Comparison of ENCODE assay signal across 12 cellular contexts in genomic region chr2:218894168-218895157, GRCh38. TPM values are rescaled to one million over a fixed set of nuclear protein-coding genes. Genes with fewer than 3 reads are reported as not detected.
A peak's percentile ranks its signal among the peaks of the same experiment; 100 is the strongest.
DNase-seq lines count a peak whose midpoint lies in the region; ATAC-seq and TF ChIP-seq lines count a peak whose summit lies in the region.
"Had no signal": no experiment of that assay in that cellular context is flagged by ENCODE, and none has a peak within 500 bp of the region (broad histone marks: within the 10 kb centered on the region; RNA-seq: fewer than 3 reads in every experiment).

No MANE protein-coding gene starts in this region.

- no peaks in the 10 kb centered on the region for H3K79me2 ChIP-seq in GM23338 (replicated peaks; ENCODE audit: insufficient read depth)
- H3K79me2 ChIP-seq: parathyroid adenoma had no signal

- H3K4me2 ChIP-seq in GM23338 (0 out of 2 replicates have a peak overlapping the region, but pooled peaks have one; percentile 57), mesenchymal stem cell (ENCODE audit: low read length, poor library complexity, severe bottlenecking) (no peak overlapping the region)

- TF ChIP-seq CTCF in GM23338 (conservative IDR thresholded peaks at IDR 0.05; ENCODE audit: low read depth in 2 of 2) (no peak), mesothelial cell of epicardium (IDR thresholded peaks at IDR 0.05; ENCODE audit: unreplicated experiment) (no peak)

- no peaks in the 10 kb centered on the region for H3K79me1 ChIP-seq in mesenchymal stem cell (replicated peaks; ENCODE audit: low read length, poor library complexity, severe bottlenecking)

- H3K36me3 Mint-ChIP-seq in GM23338 (ENCODE audit: low read depth) (peaks cover 3% of the 10 kb centered on the region; the same call in 1 of the 3 replicates), mesothelial cell of epicardium (peaks cover 7% of the 10 kb centered on the region)
- H3K36me3 Mint-ChIP-seq in activated T-cell treated with anti-CD3 and anti-CD28 coated beads, Interleukin-2, amount 50 U/mL, for 4 hours (ENCODE audit: insufficient read depth): no peaks in the 10 kb centered on the region

- H3K4ac ChIP-seq in mesenchymal stem cell (ENCODE audit: low read depth in 1 of 2, low read length in 2 of 2): no peak overlapping the region

- H3K9me3 ChIP-seq in mesenchymal stem cell (ENCODE audit: control insufficient read depth, low read length): no peaks in the 10 kb centered on the region

- H3K27ac Mint-ChIP-seq in GM23338 (no peak overlapping the region), mesothelial cell of epicardium (peak overlapping the region; percentile 99)

- H3K27ac ChIP-seq in GM23338 (ENCODE audit: low read depth) (no peak overlapping the region), mesenchymal stem cell (ENCODE audit: low read length, poor library complexity, severe bottlenecking) (no peak overlapping the region)
- H3K27ac ChIP-seq: parathyroid adenoma had no signal

- H2BK12ac ChIP-seq in mesenchymal stem cell (ENCODE audit: low read length in 2 of 2): no peak overlapping the region

- H2AK5ac ChIP-seq in mesenchymal stem cell (ENCODE audit: low read length, severe bottlenecking): no peak overlapping the region

- H3K27me3 Mint-ChIP-seq in GM23338 (ENCODE audit: insufficient read depth, low read depth, poor library complexity) (peaks cover 99% of the 10 kb centered on the region), mesothelial cell of epicardium (ENCODE audit: low read depth) (peaks cover 63% of the 10 kb centered on the region)
- peaks cover 6% of the 10 kb centered on the region for H3K27me3 Mint-ChIP-seq in activated T-cell treated with anti-CD3 and anti-CD28 coated beads, Interleukin-2, amount 50 U/mL, for 4 hours (ENCODE audit: low read depth)

- H4K91ac ChIP-seq in mesenchymal stem cell (ENCODE audit: low read length): no peak overlapping the region

- H2AFZ ChIP-seq in GM23338 (no peak overlapping the region), mesenchymal stem cell (ENCODE audit: low read depth, low read length) (no peak overlapping the region)
- H2AFZ ChIP-seq: parathyroid adenoma had no signal

- H3K9ac ChIP-seq in mesenchymal stem cell (ENCODE audit: low read length): no peak overlapping the region
- H3K9ac ChIP-seq: parathyroid adenoma had no signal

- H3K27me3 ChIP-seq in GM23338 (ENCODE audit: insufficient read depth) (peaks cover 100% of the 10 kb centered on the region), mesenchymal stem cell (ENCODE audit: control insufficient read depth in 1 of 2, insufficient read depth in 1 of 2, low read length in 2 of 2) (peaks cover 97 to 98% of the 10 kb centered on the region in 2 experiments)

- no peak overlapping the region for H2BK120ac ChIP-seq in mesenchymal stem cell (ENCODE audit: low read depth, low read length)

- no peak overlapping the region for H3K18ac ChIP-seq in mesenchymal stem cell (ENCODE audit: low read depth in 1 of 2, low read length in 2 of 2)

- DNase-seq in COR-L47 (lab: John Stamatoyannopoulos, UW): peak; percentile 28
- DNase-seq in GM23338 (ENCODE audit: low spot score): no peak
- no peak for DNase-seq in activated T-cell treated with anti-CD3 and anti-CD28 coated beads, Interleukin-2, amount 50 U/mL, for 4 hours
- DNase-seq in mesothelial cell of epicardium (ENCODE audit: low spot score in 2 of 2, unreplicated experiment in 2 of 2): no peak
- DNase-seq in SIG-M5 (lab: John Stamatoyannopoulos, UW): no peak
- DNase-seq in mesenchymal stem cell: no peak
- DNase-seq in germinal center (ENCODE audit: low spot score): no peak
- DNase-seq in Ammon's horn (ENCODE audit: low spot score): no peak
- DNase-seq: GDM1, NCI-H1436 treated with DMSO at 0.1 percent for 48 hours had no signal

- H3K4me1 Mint-ChIP-seq in GM23338 (peaks cover 37% of the 10 kb centered on the region), mesothelial cell of epicardium (peaks cover 54% of the 10 kb centered on the region)
- peaks cover 63% of the 10 kb centered on the region for H3K4me1 Mint-ChIP-seq in activated T-cell treated with anti-CD3 and anti-CD28 coated beads, Interleukin-2, amount 50 U/mL, for 4 hours (ENCODE audit: low read depth)

- H3K4me1 ChIP-seq in GM23338 (ENCODE audit: insufficient read depth): peaks cover 27% of the 10 kb centered on the region
- peaks cover 40% of the 10 kb centered on the region for H3K4me1 ChIP-seq in mesenchymal stem cell (ENCODE audit: control insufficient read depth, insufficient read depth, low read depth, low read length)

- 0 out of 2 replicates have a peak overlapping the region, but pooled peaks have one; percentile 28 for H3K4me3 ChIP-seq in GM23338
- no peak overlapping the region for H3K4me3 ChIP-seq in mesenchymal stem cell (ENCODE audit: insufficient read depth in 1 of 2, low read depth in 1 of 2, low read length in 2 of 2)

- H3K4me3 Mint-ChIP-seq in GM23338 (peak overlapping the region; percentile 60; the same call in 1 of the 3 replicates), mesothelial cell of epicardium (peak overlapping the region; percentile 56)
- peak overlapping the region; percentile 80 for H3K4me3 Mint-ChIP-seq in activated T-cell treated with anti-CD3 and anti-CD28 coated beads, Interleukin-2, amount 50 U/mL, for 4 hours

- H3K9me3 Mint-ChIP-seq in GM23338: no peaks in the 10 kb centered on the region; the same call in 1 of the 3 replicates
- no peaks in the 10 kb centered on the region for H3K9me3 Mint-ChIP-seq in activated T-cell treated with anti-CD3 and anti-CD28 coated beads, Interleukin-2, amount 50 U/mL, for 4 hours
- no peaks in the 10 kb centered on the region for H3K9me3 Mint-ChIP-seq in mesothelial cell of epicardium

- no peak overlapping the region for H2BK5ac ChIP-seq in mesenchymal stem cell (ENCODE audit: low read depth, low read length, poor library complexity, severe bottlenecking)

- no peaks in the 10 kb centered on the region for H3K9me2 ChIP-seq in GM23338 (ENCODE audit: insufficient read depth)

- no peaks in the 10 kb centered on the region for H3K36me3 ChIP-seq in GM23338 (ENCODE audit: insufficient read depth)
- H3K36me3 ChIP-seq in mesenchymal stem cell (ENCODE audit: control insufficient read depth in 1 of 2, insufficient read depth in 2 of 2, low read depth in 1 of 2, low read length in 2 of 2): no peaks in the 10 kb centered on the region

- no peak overlapping the region for H2BK15ac ChIP-seq in mesenchymal stem cell (ENCODE audit: low read depth, poor library complexity, severe bottlenecking)

- no peak overlapping the region for H3K23ac ChIP-seq in mesenchymal stem cell (ENCODE audit: low read length in 2 of 2)

- H3K14ac ChIP-seq in mesenchymal stem cell (ENCODE audit: low read length in 2 of 2): no peak overlapping the region

- no peak overlapping the region for H4K8ac ChIP-seq in mesenchymal stem cell (ENCODE audit: low read length)

- ATAC-seq in GM23338: no peak
- no peak for ATAC-seq in activated T-cell treated with anti-CD3 and anti-CD28 coated beads, Interleukin-2, amount 50 U/mL, for 4 hours

- 28% methylated on average over 15 of the region's 16 CpGs for WGBS in mesenchymal stem cell

- H3F3A ChIP-seq in GM23338 (replicated peaks; ENCODE audit: low read depth): no peaks in the 10 kb centered on the region

- peaks cover 15% of the 10 kb centered on the region for H4K20me1 ChIP-seq in GM23338 (replicated peaks; ENCODE audit: insufficient read depth)

RNA-seq across cellular contexts. Expression of gene WNT10A, which starts 13.8 kb away (rescaled TPM):
- total RNA-seq in GM23338 (2014; rRNA removed; shearing (Covaris generic)): not detected in 2 replicates
- polyA plus RNA-seq in GM23338 (2016; fragmentation: Nextera tagmentation; extraction: Ambion mirVana): not detected in 2 replicates
- total RNA-seq in activated T-cell treated with anti-CD3 and anti-CD28 coated beads, Interleukin-2, amount 50 U/mL, for 4 hours: 1 to 10 TPM; 1.4 to 2.7 (median 2.3) TPM
- total RNA-seq in mesothelial cell of epicardium: 50.7 to 53.2 TPM (median 51.8 TPM) in 3 replicates
- polyA plus RNA-seq in mesenchymal stem cell (2013, experiment 1 of 2): not detected
- polyA plus RNA-seq in mesenchymal stem cell (2013, experiment 2 of 2): not detected

RNA-seq across cellular contexts. Expression of gene WNT6, which starts 34.9 kb away (rescaled TPM):
- total RNA-seq in GM23338 (2014; rRNA removed; shearing (Covaris generic)): not detected in 2 replicates
- not detected in 2 replicates for polyA plus RNA-seq in GM23338 (2016; fragmentation: Nextera tagmentation; extraction: Ambion mirVana)
- total RNA-seq in activated T-cell treated with anti-CD3 and anti-CD28 coated beads, Interleukin-2, amount 50 U/mL, for 4 hours: under 1 TPM in 1 of 3 donors, not detected in 2; 0.11 TPM
- 106 to 118 TPM (median 115 TPM) in 3 replicates for total RNA-seq in mesothelial cell of epicardium
- polyA plus RNA-seq in mesenchymal stem cell (2013, experiment 1 of 2): not detected
- not detected for polyA plus RNA-seq in mesenchymal stem cell (2013, experiment 2 of 2)
- total RNA-seq: SK-MEL-5 had no signal

Comparison
In these comparisons a context has a peak if more than half of its experiments do, and no peak if none do; other contexts are left out.
1. RNA of gene WNT10A, which starts 13.8 kb away (total RNA-seq): 50.7 to 53.2 TPM in mesothelial cell of epicardium; 1.4 to 2.7 TPM in activated T-cell treated with anti-CD3 and anti-CD28 coated beads, Interleukin-2, amount 50 U/mL, for 4 hours and not detected in GM23338; every median in the first group is over 10 times any median in the second.
2. RNA of gene WNT6, which starts 34.9 kb away (total RNA-seq): 106 to 118 TPM in mesothelial cell of epicardium; 0.11 TPM in activated T-cell treated with anti-CD3 and anti-CD28 coated beads, Interleukin-2, amount 50 U/mL, for 4 hours and not detected in GM23338; every median in the first group is over 10 times any median in the second.
3. Peak in every context shown above with its lines, with median percentiles within 50 percentile points of each other: H3K4me3 Mint-ChIP-seq.